8 cellular contexts compared by ENCODE assay signal in the genomic region with DNA sequence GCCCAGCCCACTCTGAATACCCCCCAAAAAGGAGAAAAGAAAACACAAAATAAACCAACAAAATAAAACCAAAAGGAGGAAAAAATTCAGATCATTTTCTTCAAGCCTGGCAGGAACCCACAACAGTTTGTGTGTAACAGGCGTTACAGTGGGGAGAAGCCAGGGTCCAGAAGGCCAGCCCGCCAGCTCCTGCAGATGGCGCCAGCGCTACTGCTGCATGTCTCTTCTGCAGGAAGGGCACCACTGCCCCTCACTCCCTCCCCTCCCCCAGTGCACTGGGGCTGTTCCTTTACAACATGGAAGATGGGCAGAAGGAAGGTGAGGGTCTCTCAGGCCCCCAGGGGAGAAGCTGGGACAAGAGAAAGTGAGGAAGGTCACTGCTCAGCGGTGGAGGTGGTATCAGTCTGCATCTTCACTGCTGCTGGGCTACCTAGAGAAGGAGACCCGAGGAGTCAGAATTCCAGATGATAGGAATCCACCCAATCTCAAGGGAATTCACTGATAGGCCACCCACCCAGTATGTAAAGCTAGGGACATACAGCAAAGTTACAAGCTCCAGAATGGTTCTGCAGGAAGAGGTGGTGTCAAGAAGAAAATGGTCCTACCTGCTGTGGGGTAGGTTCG. TPM values are rescaled to one million over a fixed set of nuclear protein-coding genes. Genes with fewer than 3 reads are reported as not detected.
A peak's percentile ranks its signal among the peaks of the same experiment; 100 is the strongest.
DNase-seq lines count a peak whose midpoint lies in the region; ATAC-seq and TF ChIP-seq lines count a peak whose summit lies in the region.

No MANE protein-coding gene starts in this region.

- H3K4me1 ChIP-seq in CD8-positive, alpha-beta memory T cell (ENCODE audit: insufficient read depth, low read length): peaks cover 16% of the 10 kb centered on the region
- H3K4me1 ChIP-seq in HAP-1 (no peaks in the 10 kb centered on the region), PC-3 (ENCODE audit: insufficient read depth, low read length) (peaks cover 9% of the 10 kb centered on the region; the same call in 1 of the 2 replicates)

- H3K36me3 Mint-ChIP-seq in CD8-positive, alpha-beta memory T cell: peaks cover 0 to 71% (median 25%) of the 10 kb centered on the region in 3 donors

- POLR2A ChIA-PET in CD8-positive, alpha-beta memory T cell (lab: Charles Lee): no interaction called here
- POLR2A ChIA-PET in PC-3 (lab: Charles Lee; ENCODE audit: unreplicated experiment): no interaction called here

- no peak overlapping the region for H3K4me2 ChIP-seq in PC-3 (ENCODE audit: low read length)

- no peaks in the 10 kb centered on the region for H3K27me3 ChIP-seq in CD8-positive, alpha-beta memory T cell (ENCODE audit: insufficient read depth, low read length, poor library complexity, severe bottlenecking)
- H3K27me3 ChIP-seq in HAP-1 (ENCODE audit: low read depth) (no peaks in the 10 kb centered on the region), PC-3 (ENCODE audit: low read length) (no peaks in the 10 kb centered on the region)

- no TSS peak for BruUV-seq in PC-3 (replicated peaks; lab: Mats Ljungman, UMichigan)

- H3K79me2 ChIP-seq in PC-3 (ENCODE audit: low read length): peaks cover 28% of the 10 kb centered on the region

- H3K27me3 Mint-ChIP-seq in CD8-positive, alpha-beta memory T cell: peaks cover 0 to 2% of the 10 kb centered on the region in 2 donors

- peak; percentile 21; the same call in 1 of the 2 replicates for ATAC-seq in PC-3
- ATAC-seq in GM19328 (IDR thresholded peaks at IDR 0.05; ENCODE audit: unreplicated experiment): no peak
- ATAC-seq in HG03196 (IDR thresholded peaks at IDR 0.05; ENCODE audit: unreplicated experiment): no peak

- no peaks in the 10 kb centered on the region for H3F3A ChIP-seq in PC-3 (ENCODE audit: low read length, unreplicated experiment)

- no peak overlapping the region for H2AFZ ChIP-seq in PC-3 (ENCODE audit: low read length)

- H3K9me2 ChIP-seq in PC-3 (replicated peaks; ENCODE audit: low read length): no peaks in the 10 kb centered on the region

- H3K4me3 ChIP-seq in CD8-positive, alpha-beta memory T cell (ENCODE audit: low read length): no peak overlapping the region
- H3K4me3 ChIP-seq in HAP-1 (no peak overlapping the region), PC-3 (ENCODE audit: low read length) (no peak overlapping the region), astrocyte of the cerebellum (ENCODE audit: low read depth, low read length) (no peak overlapping the region)

- peaks cover 5% of the 10 kb centered on the region; the same call in 1 of the 2 replicates for H4K20me1 ChIP-seq in PC-3 (ENCODE audit: low read length)

- in situ Hi-C loops in HAP-1 (cut with MboI; ENCODE audit: low sequenced_read_pairs) (no loop called here), astrocyte of the cerebellum (cut with HindIII; ENCODE audit: low sequenced_read_pairs) (no loop called here)

- peaks cover 41 to 49% (median 42%) of the 10 kb centered on the region in 3 donors for H3K4me1 Mint-ChIP-seq in CD8-positive, alpha-beta memory T cell

- H3K9me3 Mint-ChIP-seq in CD8-positive, alpha-beta memory T cell: no peaks in the 10 kb centered on the region

- peak overlapping the region in 5 of 7 donors; percentile 67 to 100 (median 98) for H3K4me3 Mint-ChIP-seq in CD8-positive, alpha-beta memory T cell

- H3K9ac ChIP-seq in PC-3 (ENCODE audit: low read length): no peak overlapping the region

- no peaks in the 10 kb centered on the region for H3K9me3 ChIP-seq in CD8-positive, alpha-beta memory T cell (ENCODE audit: low read length)
- no peaks in the 10 kb centered on the region for H3K9me3 ChIP-seq in HAP-1
- no peaks in the 10 kb centered on the region for H3K9me3 ChIP-seq in PC-3 (ENCODE audit: low read length)

- CTCF ChIA-PET in CD8-positive, alpha-beta memory T cell (lab: Charles Lee): interaction anchor here (0.7 to 2.2 kb wide), 12 partner anchors 10 to 236 kb away, joined by 3 to 17 read pairs (median 3); no protein-coding TSS in a partner anchor
- CTCF ChIA-PET in PC-3 (lab: Charles Lee): no interaction called here

- DNase-seq in CD8-positive, alpha-beta memory T cell: peak in 3 of 5 donors; percentile 15 to 57 (median 20)
- DNase-seq in HAP-1 (ENCODE audit: low spot score in 2 of 2): peak; percentile 44 to 78
- peak; percentile 41 for DNase-seq in PC-3
- no peak for DNase-seq in astrocyte of the cerebellum (ENCODE audit: low read depth)
- peak; percentile 49 to 60 for DNase-seq in lung microvascular endothelial cell (ENCODE audit: low read depth in 2 of 2)
- no peak for DNase-seq in globus pallidus (ENCODE audit: low spot score)

- peaks cover 36% of the 10 kb centered on the region for H3K36me3 ChIP-seq in CD8-positive, alpha-beta memory T cell (ENCODE audit: insufficient read depth, low read length)
- peaks cover 68% of the 10 kb centered on the region for H3K36me3 ChIP-seq in HAP-1 (replicated peaks)
- peaks cover 43% of the 10 kb centered on the region for H3K36me3 ChIP-seq in PC-3 (ENCODE audit: low read depth, low read length)

- intact Hi-C loops in PC-3 (cut with micrococcal nuclease): no loop called here

- TF ChIP-seq CTCF in PC-3 (conservative IDR thresholded peaks at IDR 0.05; ENCODE audit: low read depth, low read length) (peak; percentile 67), astrocyte of the cerebellum (IDR thresholded peaks at IDR 0.05; ENCODE audit: low read depth, low read length, missing control alignments) (peak; percentile 61)

- H3K27ac Mint-ChIP-seq in CD8-positive, alpha-beta memory T cell: peak overlapping the region; percentile 34 to 100 (median 80)

- no peak overlapping the region for H3K27ac ChIP-seq in CD8-positive, alpha-beta memory T cell (ENCODE audit: low read depth, low read length)
- H3K27ac ChIP-seq in PC-3 (ENCODE audit: low read length): no peak overlapping the region

RNA-seq across cellular contexts. Expression of a gene that starts 2.3 kb away (rescaled TPM):
- total RNA-seq in CD8-positive, alpha-beta memory T cell: 100 to 1,000 TPM; 170 to 172 TPM
- 34.0 TPM for polyA plus RNA-seq in CD8-positive, alpha-beta memory T cell
- 63.3 and 83.8 TPM in 2 replicates for total RNA-seq in PC-3 (2014; rRNA removed)
- 7.4 and 11.7 TPM in 2 replicates for total RNA-seq in lung microvascular endothelial cell

RNA-seq across cellular contexts. Expression of a gene that starts 14.5 kb away (rescaled TPM):
- 10 to 100 TPM; 14.2 to 15.1 TPM for total RNA-seq in CD8-positive, alpha-beta memory T cell
- 12.2 TPM for polyA plus RNA-seq in CD8-positive, alpha-beta memory T cell
- total RNA-seq in PC-3 (2014; rRNA removed) (0.11 and 1.0 TPM in 2 replicates), lung microvascular endothelial cell (6.3 and 8.5 TPM in 2 replicates)

RNA-seq across cellular contexts. Expression of a gene that starts 36.1 kb away (rescaled TPM):
- total RNA-seq in CD8-positive, alpha-beta memory T cell: 1,000 to 10,000 TPM; 7,182 to 7,238 TPM
- polyA plus RNA-seq in CD8-positive, alpha-beta memory T cell: 1,770 TPM
- total RNA-seq in PC-3 (2014; rRNA removed) (6,976 and 7,326 TPM in 2 replicates), lung microvascular endothelial cell (3,072 and 3,739 TPM in 2 replicates)

RNA-seq across cellular contexts. Expression of a gene that starts 36.8 kb away (rescaled TPM):
- total RNA-seq in CD8-positive, alpha-beta memory T cell: 100 to 1,000 TPM; 287 to 293 TPM
- 58.1 TPM for polyA plus RNA-seq in CD8-positive, alpha-beta memory T cell
- total RNA-seq in PC-3 (2014; rRNA removed) (216 and 231 TPM in 2 replicates), lung microvascular endothelial cell (155 and 187 TPM in 2 replicates)

Comparison
In these comparisons a context has a peak if more than half of its experiments do, and no peak if none do; other contexts are left out.
1. DNase-seq: peak in CD8-positive, alpha-beta memory T cell (3 of 5), HAP-1 (2 of 2), PC-3 (single experiment) and lung microvascular endothelial cell (2 of 2); none in astrocyte of the cerebellum (single experiment) and globus pallidus (single experiment).